Comparison of ENCODE assay signal across 25 cellular contexts in the genomic region with DNA sequence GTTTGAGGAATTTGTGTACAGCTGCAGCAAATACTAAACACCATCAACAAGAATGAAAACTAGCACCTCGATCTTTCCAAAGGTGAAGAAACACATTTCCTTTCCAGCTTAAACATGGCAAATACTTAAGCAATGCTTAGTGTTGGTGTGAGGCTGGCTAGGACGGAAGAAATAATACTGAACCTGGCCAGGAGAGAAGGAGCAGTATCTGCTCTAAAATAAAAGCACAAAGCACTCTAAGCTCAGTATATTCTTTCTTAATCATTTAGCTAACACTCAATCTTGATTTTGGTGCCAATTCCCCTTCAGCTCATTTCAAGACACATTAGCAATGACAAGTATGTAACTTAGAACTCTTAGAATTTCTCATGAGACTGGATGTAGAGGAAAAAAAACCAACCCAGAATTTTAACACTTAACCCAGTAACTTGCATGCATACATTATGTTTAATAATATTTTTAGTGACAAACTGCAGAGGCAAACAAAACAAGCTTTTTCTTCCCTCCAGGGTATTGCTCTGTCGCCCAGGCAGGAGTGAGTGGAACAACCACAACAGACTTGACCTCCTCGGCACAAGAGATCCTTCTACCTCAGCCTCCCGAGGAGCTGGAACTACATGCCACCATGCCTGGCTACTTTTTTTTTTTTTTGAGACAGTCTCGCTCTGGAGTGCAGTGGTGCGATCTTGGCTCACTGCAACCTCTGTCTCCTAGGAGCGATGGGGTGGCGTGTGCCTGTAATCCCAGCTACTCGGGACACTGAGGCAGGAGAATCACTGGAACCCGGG.
"Had no signal": no experiment of that assay in that cellular context is flagged by ENCODE, and none has a peak within 500 bp of the region (broad histone marks: within the 10 kb centered on the region; RNA-seq: fewer than 3 reads in every experiment).

No MANE protein-coding gene starts in this region.

- H3K27me3 ChIP-seq: ascending aorta, cardiac muscle cell, dorsolateral prefrontal cortex, ovary, right lobe of liver had no signal

- H3K27ac ChIP-seq: ascending aorta, cardiac muscle cell, coronary artery, dorsolateral prefrontal cortex, ovary, right lobe of liver, skin epidermis had no signal

- H3K9me3 ChIP-seq: ascending aorta, ovary, right lobe of liver had no signal

- H3K36me3 ChIP-seq: ovary had no signal

- ATAC-seq: activated CD8-positive, alpha-beta memory T cell treated with anti-CD3 and anti-CD28 coated beads, Interleukin-2, amount 10 ng/mL, durations not matched to agents 7 days and 5 days; activated CD8-positive, alpha-beta T cell treated with anti-CD3 and anti-CD28 coated beads, Interleukin-2, amount 10 ng/mL, durations not matched to agents 7 days and 5 days; right lobe of liver had no signal

- H3K4me3 ChIP-seq: ascending aorta, cardiac muscle cell, coronary artery, dorsolateral prefrontal cortex, ovary, right lobe of liver, skin epidermis had no signal

- H3K27ac Mint-ChIP-seq: activated B cell treated with CpG ODN at 0.5 μM for 24 hours; activated CD8-positive, alpha-beta memory T cell treated with anti-CD3 and anti-CD28 coated beads, Interleukin-2, amount 10 ng/mL, durations not matched to agents 7 days and 5 days; activated CD8-positive, alpha-beta T cell treated with anti-CD3 and anti-CD28 coated beads, Interleukin-2, amount 10 ng/mL, durations not matched to agents 7 days and 5 days; activated naive CD8-positive, alpha-beta T cell treated with anti-CD3 and anti-CD28 coated beads, Interleukin-2, amount 10 ng/mL, durations not matched to agents 7 days and 5 days; nephron progenitor cell; progenitor cell of endocrine pancreas; stimulated activated naive CD8-positive, alpha-beta T cell treated with anti-CD3 and anti-CD28 coated beads, Interleukin-15, Interleukin-2, amounts not matched to agents 100 ng/mL and 50 ng/mL, for 24 hours; T-helper 2 cell treated with Interferon-gamma antibody and Interleukin-4, amounts not matched to agents 5 μg/mL and 100 μg/mL, for 36 hours had no signal

- H3K27me3 Mint-ChIP-seq: activated B cell treated with CpG ODN at 0.5 μM for 24 hours; activated CD8-positive, alpha-beta memory T cell treated with anti-CD3 and anti-CD28 coated beads, Interleukin-2, amount 10 ng/mL, durations not matched to agents 7 days and 5 days; activated naive CD4-positive, alpha-beta T cell treated with anti-CD3 and anti-CD28 coated beads, Interleukin-2, amount 10 ng/mL, durations not matched to agents 7 days and 5 days; activated naive CD8-positive, alpha-beta T cell treated with anti-CD3 and anti-CD28 coated beads, Interleukin-2, amount 10 ng/mL, durations not matched to agents 7 days and 5 days; brain; progenitor cell of endocrine pancreas; stimulated activated naive CD8-positive, alpha-beta T cell treated with anti-CD3 and anti-CD28 coated beads, Interleukin-15, Interleukin-2, amounts not matched to agents 100 ng/mL and 50 ng/mL, for 24 hours had no signal

- H3K9me3 Mint-ChIP-seq: activated B cell treated with CpG ODN at 0.5 μM for 24 hours; activated naive CD4-positive, alpha-beta T cell treated with anti-CD3 and anti-CD28 coated beads, Interleukin-2, amount 10 ng/mL, durations not matched to agents 7 days and 5 days; activated naive CD8-positive, alpha-beta T cell treated with anti-CD3 and anti-CD28 coated beads, Interleukin-2, amount 10 ng/mL, durations not matched to agents 7 days and 5 days; brain; nephron progenitor cell; stimulated activated naive CD8-positive, alpha-beta T cell treated with anti-CD3 and anti-CD28 coated beads, Interleukin-15, Interleukin-2, amounts not matched to agents 100 ng/mL and 50 ng/mL, for 24 hours; T-helper 2 cell treated with Interferon-gamma antibody and Interleukin-4, amounts not matched to agents 5 μg/mL and 100 μg/mL, for 36 hours had no signal

- H3K4me1 Mint-ChIP-seq: activated CD8-positive, alpha-beta memory T cell treated with anti-CD3 and anti-CD28 coated beads, Interleukin-2, amount 10 ng/mL, durations not matched to agents 7 days and 5 days; activated naive CD4-positive, alpha-beta T cell treated with anti-CD3 and anti-CD28 coated beads, Interleukin-2, amount 10 ng/mL, durations not matched to agents 7 days and 5 days; activated naive CD8-positive, alpha-beta T cell treated with anti-CD3 and anti-CD28 coated beads, Interleukin-2, amount 10 ng/mL, durations not matched to agents 7 days and 5 days; brain had no signal

- H3K4me3 Mint-ChIP-seq: activated B cell treated with CpG ODN at 0.5 μM for 24 hours; activated CD8-positive, alpha-beta memory T cell treated with anti-CD3 and anti-CD28 coated beads, Interleukin-2, amount 10 ng/mL, durations not matched to agents 7 days and 5 days; activated CD8-positive, alpha-beta T cell treated with anti-CD3 and anti-CD28 coated beads, Interleukin-2, amount 10 ng/mL, durations not matched to agents 7 days and 5 days; activated naive CD4-positive, alpha-beta T cell treated with anti-CD3 and anti-CD28 coated beads, Interleukin-2, amount 10 ng/mL, durations not matched to agents 7 days and 5 days; activated naive CD8-positive, alpha-beta T cell treated with anti-CD3 and anti-CD28 coated beads, Interleukin-2, amount 10 ng/mL, durations not matched to agents 7 days and 5 days; brain; nephron progenitor cell; stimulated activated naive CD8-positive, alpha-beta T cell treated with anti-CD3 and anti-CD28 coated beads, Interleukin-15, Interleukin-2, amounts not matched to agents 100 ng/mL and 50 ng/mL, for 24 hours; T-helper 2 cell treated with Interferon-gamma antibody and Interleukin-4, amounts not matched to agents 5 μg/mL and 100 μg/mL, for 36 hours had no signal

- DNase-seq: activated B cell treated with CpG ODN at 0.5 μM for 24 hours; activated CD8-positive, alpha-beta memory T cell treated with anti-CD3 and anti-CD28 coated beads, Interleukin-2, amount 10 ng/mL, durations not matched to agents 7 days and 5 days; activated CD8-positive, alpha-beta T cell treated with anti-CD3 and anti-CD28 coated beads, Interleukin-2, amount 10 ng/mL, durations not matched to agents 7 days and 5 days; activated gamma-delta T cell; activated naive CD4-positive, alpha-beta T cell treated with anti-CD3 and anti-CD28 coated beads, Interleukin-2, amount 10 ng/mL, durations not matched to agents 7 days and 5 days; activated naive CD8-positive, alpha-beta T cell treated with anti-CD3 and anti-CD28 coated beads, Interleukin-2, amount 10 ng/mL, durations not matched to agents 7 days and 5 days; cerebellar nuclear complex; dorsolateral prefrontal cortex; effector memory CD4-positive, alpha-beta T cell; hippocampal formation; nephron progenitor cell; ovary; right lobe of liver; stimulated activated CD4-positive, alpha-beta T cell treated with anti-CD3 and anti-CD28 coated beads, Interleukin-12 subunit alpha, Interleukin-12 subunit beta, amount 100 ng/mL, for 4 hours; stimulated activated CD4-positive, alpha-beta T cell treated with anti-CD3 and anti-CD28 coated beads, Interleukin-4, amount 100 ng/mL, for 1 hour; substantia nigra; T-helper 1 cell had no signal

- H3K4me1 ChIP-seq: ascending aorta, right lobe of liver had no signal
